In the genomic region with DNA sequence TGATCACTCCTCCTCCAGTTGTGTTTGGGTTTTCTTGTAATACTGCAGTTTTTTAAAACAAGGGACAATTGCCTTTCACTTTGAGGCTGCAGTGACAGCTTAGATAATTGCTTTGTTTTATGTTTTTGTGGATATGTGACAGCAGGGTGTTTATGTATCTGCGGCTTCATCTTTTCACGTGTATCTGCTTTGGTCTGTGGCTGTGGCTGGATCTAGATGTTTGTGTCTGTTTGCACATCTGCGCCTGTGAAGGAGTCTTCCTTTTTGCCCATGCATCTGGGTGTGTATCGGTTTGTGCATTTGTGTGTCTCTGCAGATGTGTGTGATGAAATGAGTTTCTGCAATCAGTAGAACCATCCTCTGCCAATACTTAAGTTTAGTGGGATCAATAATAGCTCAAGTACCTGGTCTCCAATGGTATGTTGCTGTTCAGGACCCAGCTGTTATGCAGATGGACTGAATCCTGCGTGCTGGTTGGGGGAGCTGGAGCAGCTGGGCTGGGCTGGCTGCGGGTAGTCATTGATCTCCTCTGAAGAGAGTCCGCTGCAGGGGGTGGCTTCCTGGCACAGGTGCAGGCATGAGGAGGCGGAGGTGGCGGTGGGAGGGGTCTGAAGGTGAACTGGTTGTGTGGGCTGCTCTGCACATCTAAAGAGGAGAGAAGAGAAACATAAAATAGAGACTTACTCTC, we compare ENCODE assay signal across 10 cellular contexts.
DNase-seq lines count a peak whose midpoint lies in the region; ATAC-seq and TF ChIP-seq lines count a peak whose summit lies in the region.
"Had no signal": no experiment of that assay in that cellular context is flagged by ENCODE, and none has a peak within 500 bp of the region (broad histone marks: within the 10 kb centered on the region; RNA-seq: fewer than 3 reads in every experiment).

No MANE protein-coding gene starts in this region.

- H3K27me3 ChIP-seq in effector memory CD4-positive, alpha-beta T cell (replicated peaks; ENCODE audit: control insufficient read depth, insufficient read depth, low read length, poor library complexity, severe bottlenecking): no peaks in the 10 kb centered on the region
- H3K27me3 ChIP-seq in lower lobe of right lung (ENCODE audit: low read depth): no peaks in the 10 kb centered on the region

- no peaks in the 10 kb centered on the region for H3K4me1 ChIP-seq in effector memory CD4-positive, alpha-beta T cell (ENCODE audit: control insufficient read depth, insufficient read depth, low read length, poor library complexity, severe bottlenecking)
- H3K4me1 ChIP-seq in lower lobe of right lung: no peaks in the 10 kb centered on the region

- peak; percentile 9 for DNase-seq in NCI-H1417 treated with DMSO at 0.1 percent for 48 hours (lab: John Stamatoyannopoulos, UW)
- peak; percentile 37 for DNase-seq in activated CD4-positive, alpha-beta memory T cell treated with anti-CD3 and anti-CD28 coated beads, Interleukin-2, amount 10 ng/mL, durations not matched to agents 7 days and 5 days
- peak; percentile 0 to 28 (median 5) for DNase-seq in effector memory CD4-positive, alpha-beta T cell
- DNase-seq in stimulated activated CD4-positive, alpha-beta T cell treated with anti-CD3 and anti-CD28 coated beads, Interleukin-4, amount 100 ng/mL, for 4 hours: peak; percentile 23 to 61
- DNase-seq in HuH-7.5 (ENCODE audit: low spot score): no peak
- no peak for DNase-seq in lower lobe of right lung
- DNase-seq in GM19240 (ENCODE audit: insufficient read length, low spot score): no peak
- DNase-seq: erythroblast had no signal

- H3K27ac ChIP-seq in effector memory CD4-positive, alpha-beta T cell (ENCODE audit: insufficient read depth, low read length, poor library complexity, severe bottlenecking): no peak overlapping the region
- no peak overlapping the region for H3K27ac ChIP-seq in lower lobe of right lung

- intact Hi-C loops in lower lobe of right lung (cut with DNase I): no loop called here

- no peaks in the 10 kb centered on the region for H3K9me3 ChIP-seq in effector memory CD4-positive, alpha-beta T cell (ENCODE audit: control insufficient read depth, low read length)
- H3K9me3 ChIP-seq in lower lobe of right lung: no peaks in the 10 kb centered on the region

- CTCF ChIA-PET in activated CD4-positive, alpha-beta memory T cell treated with anti-CD3 and anti-CD28 coated beads, Interleukin-2, amount 10 ng/mL, durations not matched to agents 7 days and 5 days (lab: Charles Lee): no interaction called here

- H3K4me1 Mint-ChIP-seq in activated CD4-positive, alpha-beta memory T cell treated with anti-CD3 and anti-CD28 coated beads, Interleukin-2, amount 10 ng/mL, durations not matched to agents 7 days and 5 days: peaks cover 13% of the 10 kb centered on the region

- TF ChIP-seq CTCF in lower lobe of right lung (IDR thresholded peaks at IDR 0.05): no peak

- H3K9me3 Mint-ChIP-seq in activated CD4-positive, alpha-beta memory T cell treated with anti-CD3 and anti-CD28 coated beads, Interleukin-2, amount 10 ng/mL, durations not matched to agents 7 days and 5 days: no peaks in the 10 kb centered on the region

- H3K36me3 ChIP-seq in effector memory CD4-positive, alpha-beta T cell (ENCODE audit: control insufficient read depth, insufficient read depth, low read length): no peaks in the 10 kb centered on the region
- no peaks in the 10 kb centered on the region for H3K36me3 ChIP-seq in lower lobe of right lung

- ATAC-seq in HG03175 (IDR thresholded peaks at IDR 0.05; ENCODE audit: unreplicated experiment): no peak
- ATAC-seq in lower lobe of right lung: no peak

- POLR2A ChIA-PET in activated CD4-positive, alpha-beta memory T cell treated with anti-CD3 and anti-CD28 coated beads, Interleukin-2, amount 10 ng/mL, durations not matched to agents 7 days and 5 days (lab: Charles Lee): no interaction called here

- no peaks in the 10 kb centered on the region for H3K27me3 Mint-ChIP-seq in activated CD4-positive, alpha-beta memory T cell treated with anti-CD3 and anti-CD28 coated beads, Interleukin-2, amount 10 ng/mL, durations not matched to agents 7 days and 5 days

- H3K27ac Mint-ChIP-seq in activated CD4-positive, alpha-beta memory T cell treated with anti-CD3 and anti-CD28 coated beads, Interleukin-2, amount 10 ng/mL, durations not matched to agents 7 days and 5 days: peak overlapping the region; percentile 74
- H3K27ac Mint-ChIP-seq: mesothelial cell of epicardium had no signal

- H3K36me3 Mint-ChIP-seq in activated CD4-positive, alpha-beta memory T cell treated with anti-CD3 and anti-CD28 coated beads, Interleukin-2, amount 10 ng/mL, durations not matched to agents 7 days and 5 days (ENCODE audit: low read depth): no peaks in the 10 kb centered on the region
- H3K36me3 Mint-ChIP-seq: mesothelial cell of epicardium had no signal

- peak overlapping the region; percentile 34 for H3K4me3 Mint-ChIP-seq in activated CD4-positive, alpha-beta memory T cell treated with anti-CD3 and anti-CD28 coated beads, Interleukin-2, amount 10 ng/mL, durations not matched to agents 7 days and 5 days
- H3K4me3 Mint-ChIP-seq: mesothelial cell of epicardium had no signal

- H3K4me3 ChIP-seq in effector memory CD4-positive, alpha-beta T cell (ENCODE audit: insufficient read depth, low read depth, low read length, poor library complexity, severe bottlenecking): no peak overlapping the region
- no peak overlapping the region for H3K4me3 ChIP-seq in lower lobe of right lung

Comparison
In these comparisons a context has a peak if more than half of its experiments do, and no peak if none do; other contexts are left out.
1. DNase-seq: peak in NCI-H1417 treated with DMSO at 0.1 percent for 48 hours (single experiment), activated CD4-positive, alpha-beta memory T cell treated with anti-CD3 and anti-CD28 coated beads, Interleukin-2, amount 10 ng/mL, durations not matched to agents 7 days and 5 days (single experiment), effector memory CD4-positive, alpha-beta T cell (3 of 3) and stimulated activated CD4-positive, alpha-beta T cell treated with anti-CD3 and anti-CD28 coated beads, Interleukin-4, amount 100 ng/mL, for 4 hours (2 of 2); none in HuH-7.5 (single experiment), lower lobe of right lung (single experiment) and GM19240 (single experiment).